Comparison of ENCODE assay signal across 8 cellular contexts in the genomic region with DNA sequence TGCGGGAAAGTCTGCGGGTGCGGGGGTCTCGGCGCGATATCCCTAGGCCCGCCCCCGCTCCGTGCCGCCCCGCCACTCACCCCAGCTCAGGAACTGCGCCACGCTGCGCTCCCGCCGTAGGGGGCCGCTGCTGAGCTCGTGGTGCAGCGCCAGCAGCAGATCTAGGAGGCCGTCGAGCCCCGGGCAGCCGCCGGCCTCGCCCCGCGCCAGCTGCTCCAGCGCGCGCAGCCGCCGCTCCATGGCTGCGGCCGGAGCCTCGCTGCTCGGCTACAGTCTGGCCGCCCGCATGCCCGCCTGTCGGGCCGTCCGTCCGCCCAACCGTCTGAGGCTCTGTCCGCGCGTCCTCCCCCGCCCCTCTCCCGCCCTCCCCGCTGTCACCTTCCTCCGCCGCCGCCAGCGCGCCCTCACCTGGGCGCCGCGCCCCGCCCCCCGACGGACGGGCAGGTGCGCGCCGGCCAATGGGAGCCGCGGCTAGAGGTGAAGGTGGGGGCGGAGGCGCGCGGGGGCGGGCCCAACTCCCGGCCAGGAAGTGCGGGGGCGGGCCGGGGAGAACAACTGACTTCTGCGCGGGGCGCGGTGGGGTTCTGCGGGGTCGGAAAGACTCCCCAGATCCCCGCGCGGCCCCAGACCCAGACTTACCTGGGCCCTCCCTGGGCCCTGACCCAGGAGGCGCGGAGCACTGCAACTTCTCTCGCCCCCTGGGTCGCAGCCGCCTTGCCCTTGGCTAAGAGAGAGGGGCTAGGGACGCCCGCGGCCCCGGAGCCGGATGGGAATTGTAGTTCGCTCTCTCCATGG. TPM values are rescaled to one million over a fixed set of nuclear protein-coding genes. Genes with fewer than 3 reads are reported as not detected.
DNase-seq lines count a peak whose midpoint lies in the region; ATAC-seq and TF ChIP-seq lines count a peak whose summit lies in the region.

TSS of gene CDC42BPG (minus strand) at position 324 of the 795 bp plus-strand sequence. CDS start at position 240, 84 bp downstream.

- peaks cover 9% of the 10 kb centered on the region for H3K36me3 ChIP-seq in iPS-15b (ENCODE audit: control insufficient read depth, insufficient read depth, low read length)

- peak; percentile 50 to 58 for TF ChIP-seq CTCF in brain (conservative IDR thresholded peaks at IDR 0.05)

- no peaks in the 10 kb centered on the region for H3K27me3 Mint-ChIP-seq in T-helper 2 cell treated with Interferon-gamma antibody and Interleukin-4, amounts not matched to agents 5 μg/mL and 100 μg/mL, for 36 hours (ENCODE audit: low read depth)
- peaks cover 37% of the 10 kb centered on the region for H3K27me3 Mint-ChIP-seq in brain

- H3K4me3 ChIP-seq in iPS-15b (ENCODE audit: low read depth, low read length), result peak within 1 kb of the TSS; percentile 85

- no peaks in the 10 kb centered on the region for H3K27me3 ChIP-seq in iPS-15b (ENCODE audit: control insufficient read depth, insufficient read depth, low read length)

- H3K9ac ChIP-seq in iPS-15b (ENCODE audit: low read depth, low read length), result peak within 1 kb of the TSS; percentile 65

- peaks cover 8% of the 10 kb centered on the region for H3K4me1 ChIP-seq in iPS-15b (ENCODE audit: control insufficient read depth, insufficient read depth, low read length)

- peaks cover 22% of the 10 kb centered on the region for H3K4me1 Mint-ChIP-seq in T-helper 2 cell treated with Interferon-gamma antibody and Interleukin-4, amounts not matched to agents 5 μg/mL and 100 μg/mL, for 36 hours (ENCODE audit: low read depth)
- peaks cover 19% of the 10 kb centered on the region for H3K4me1 Mint-ChIP-seq in brain

- peak within 1 kb of the TSS; percentile 71 for H3K27ac Mint-ChIP-seq in T-helper 2 cell treated with Interferon-gamma antibody and Interleukin-4, amounts not matched to agents 5 μg/mL and 100 μg/mL, for 36 hours
- peak within 1 kb of the TSS; percentile 8 to 78 (median 52) for H3K27ac Mint-ChIP-seq in brain

- no peaks in the 10 kb centered on the region for H3K9me3 ChIP-seq in iPS-15b (ENCODE audit: control insufficient read depth, insufficient read depth, low read length)

- H3K4me3 Mint-ChIP-seq in T-helper 2 cell treated with Interferon-gamma antibody and Interleukin-4, amounts not matched to agents 5 μg/mL and 100 μg/mL, for 36 hours, result peak within 1 kb of the TSS; percentile 83
- peak within 1 kb of the TSS; percentile 73 to 84 (median 78) for H3K4me3 Mint-ChIP-seq in brain

- no peaks in the 10 kb centered on the region for H3K36me3 Mint-ChIP-seq in T-helper 2 cell treated with Interferon-gamma antibody and Interleukin-4, amounts not matched to agents 5 μg/mL and 100 μg/mL, for 36 hours (ENCODE audit: low read depth)
- no peaks in the 10 kb centered on the region for H3K36me3 Mint-ChIP-seq in brain

- ATAC-seq in HG02885 (IDR thresholded peaks at IDR 0.05; ENCODE audit: poor library complexity, unreplicated experiment), result no peak

- H3K9me3 Mint-ChIP-seq in T-helper 2 cell treated with Interferon-gamma antibody and Interleukin-4, amounts not matched to agents 5 μg/mL and 100 μg/mL, for 36 hours, result no peaks in the 10 kb centered on the region
- no peaks in the 10 kb centered on the region for H3K9me3 Mint-ChIP-seq in brain

- DNase-seq in SHP77 (lab: John Stamatoyannopoulos, UW), result peak; percentile 34 to 60
- no peak for DNase-seq in SHP77 treated with DMSO at 0.1 percent for 48 hours (lab: John Stamatoyannopoulos, UW)
- peak; percentile 30 for DNase-seq in NCI-H1694 (lab: John Stamatoyannopoulos, UW)
- DNase-seq in T-helper 2 cell treated with Interferon-gamma antibody and Interleukin-4, amounts not matched to agents 5 μg/mL and 100 μg/mL, for 36 hours (ENCODE audit: low spot score), result peak; percentile 53
- peak; percentile 42 to 52 for DNase-seq in stimulated activated CD4-positive, alpha-beta T cell treated with anti-CD3 and anti-CD28 coated beads, Interleukin-15, amount 100 ng/mL, for 1 hour (ENCODE audit: low read depth in 1 of 2, low spot score in 1 of 2)

RNA-seq across cellular contexts. Expression of gene CDC42BPG, which starts in this region (rescaled TPM):
- 9.5 TPM for polyA plus RNA-seq in brain (ENCODE audit: insufficient read depth, low read depth, low replicate concordance)
